ENCODE assay signal across 8 cellular contexts in genomic region chr3:119810018-119810435, GRCh38. TPM values are rescaled to one million over a fixed set of nuclear protein-coding genes. Genes with fewer than 3 reads are reported as not detected.
DNase-seq lines count a peak whose midpoint lies in the region; ATAC-seq, FAIRE-seq and TF ChIP-seq lines count a peak whose summit lies in the region.

No MANE protein-coding gene starts in this region.

- H3K4ac ChIP-seq in H1 (replicated peaks; ENCODE audit: insufficient read length, low read depth, low read length), result no peak overlapping the region

- POLR2A ChIA-PET in H1 (lab: Charles Lee; ENCODE audit: partially characterized antibody), result interaction anchor here (0.7 to 1.8 kb wide), 6 partner anchors 10 to 368 kb away, joined by 3 to 5 read pairs (median 3); no protein-coding TSS in a partner anchor

- peak; percentile 69 for TF ChIP-seq POLR2A in GM19193 (IDR thresholded peaks at IDR 0.05; ENCODE audit: extremely low read depth, insufficient read depth, insufficient read length)
- TF ChIP-seq POLR2A in H1 (IDR thresholded peaks at IDR 0.05; ENCODE audit: control extremely low read depth in 1 of 2, low read depth in 2 of 2, low read length in 2 of 2), result no peak
- TF ChIP-seq POLR2A in transverse colon (IDR thresholded peaks at IDR 0.05), result no peak

- no peak overlapping the region for H2BK120ac ChIP-seq in H1 (replicated peaks; ENCODE audit: low read depth, low read length)

- H3K27ac ChIP-seq in H1 (ENCODE audit: low read depth, low read length) (no peak overlapping the region), transverse colon (no peak overlapping the region)

- peak; percentile 28 for TF ChIP-seq CTCF in AG09319 (IDR thresholded peaks at IDR 0.05; ENCODE audit: low read depth, low read length)
- TF ChIP-seq CTCF in H1 (IDR thresholded peaks at IDR 0.05; ENCODE audit: control extremely low read depth in 1 of 3, insufficient read depth in 1 of 3, low read depth in 1 of 3, low read length in 3 of 3), result peak in 2 of 3 experiments; percentile 37 to 39; a peak in 2 of 4 replicates
- no peak for TF ChIP-seq CTCF in omental fat pad (IDR thresholded peaks at IDR 0.05)
- TF ChIP-seq CTCF in transverse colon (IDR thresholded peaks at IDR 0.05), result no peak

- peak; percentile 12 to 24; a peak in 2 of 4 replicates for TF ChIP-seq RAD21 in H1 (IDR thresholded peaks at IDR 0.05 in 1 of 2, conservative IDR thresholded peaks at IDR 0.05 in 1 of 2; ENCODE audit: low read depth in 2 of 2, low read length in 2 of 2)

- no peak overlapping the region for H2AK5ac ChIP-seq in H1 (ENCODE audit: low read depth, low read length)

- peaks cover 0 to 8% (median 3%) of the 10 kb centered on the region in 4 experiments; a peak in 5 of 7 replicates for H3K4me1 ChIP-seq in H1 (replicated peaks in 1 of 4; ENCODE audit: control insufficient read depth in 3 of 4, insufficient read depth in 4 of 4, low read length in 3 of 4)
- H3K4me1 ChIP-seq in transverse colon, result no peaks in the 10 kb centered on the region

- in situ Hi-C loops in transverse colon (cut with MboI; ENCODE audit: low pct_ligation_motif_present in 1 of 4, low pct_unique_long_range_greater_than_20kb in 1 of 4, low sequenced_read_pairs in 3 of 4), result no loop called here

- no peak overlapping the region for H3K56ac ChIP-seq in H1 (replicated peaks; ENCODE audit: insufficient read length, low read depth, low read length)

- no peak for FAIRE-seq in H1 (lab: Jason Lieb, UNC)

- peak overlapping the region; percentile 81; the same call in 1 of the 2 replicates for H2AFZ ChIP-seq in H1 (ENCODE audit: low read length)

- ATAC-seq in HG03354 (IDR thresholded peaks at IDR 0.05; ENCODE audit: poor library complexity, severe bottlenecking, unreplicated experiment) (peak; percentile 81), omental fat pad (ENCODE audit: low FRiP score) (peak; percentile 24)

- H3K4me3 ChIP-seq in H1 (ENCODE audit: extremely low read depth in 1 of 4, insufficient read depth in 2 of 4, low read depth in 3 of 4, low read length in 4 of 4) (peak overlapping the region; percentile 34 to 64 (median 45); a peak in 7 of 8 replicates), transverse colon (peak overlapping the region; percentile 15 to 52 (median 28))

- CTCF ChIA-PET in H1 (lab: Charles Lee; ENCODE audit: partially characterized antibody), result interaction anchor here (1.0 to 1.1 kb wide), 3 partner anchors 10 to 94 kb away, joined by 3 to 6 read pairs (median 3); no protein-coding TSS in a partner anchor

- no peaks in the 10 kb centered on the region for H3K79me1 ChIP-seq in H1 (ENCODE audit: low read depth, low read length)

- H2BK12ac ChIP-seq in H1 (ENCODE audit: low read depth, low read length), result no peak overlapping the region

- no peak overlapping the region for H4K91ac ChIP-seq in H1 (replicated peaks; ENCODE audit: insufficient read length, low read length)

- H3K23ac ChIP-seq in H1 (ENCODE audit: insufficient read length), result no peak overlapping the region

- WGBS in H1 (ENCODE audit: extremely low coverage in 1 of 2, insufficient coverage in 1 of 2, insufficient read length in 1 of 2, insufficient replicate concordance in 2 of 2, low coverage in 1 of 2, low lambda C conversion rate in 2 of 2, missing lambda C conversion rate in 1 of 2), 2 experiments, result 7% methylated on average over 32 of the region's 33 CpGs; no CpG with 5 or more reads in 1 of the 2 experiments
- 45% methylated on average over 21 of the region's 33 CpGs; no CpG with 5 or more reads in 1 of the 2 donors for WGBS in transverse colon (ENCODE audit: low coverage in 1 of 2), 2 donors

- no peak for TF ChIP-seq EP300 in H1 (IDR thresholded peaks at IDR 0.05; ENCODE audit: borderline replicate concordance in 1 of 2, low read depth in 2 of 2, low read length in 2 of 2)
- no peak for TF ChIP-seq EP300 in transverse colon (IDR thresholded peaks at IDR 0.05; ENCODE audit: low read depth)

- H3K14ac ChIP-seq in H1 (ENCODE audit: insufficient read length), result no peak overlapping the region

- no peak overlapping the region for H4K5ac ChIP-seq in H1 (ENCODE audit: insufficient read length, low read depth, low read length)

- no peak overlapping the region; the same call in 1 of the 2 replicates for H2BK15ac ChIP-seq in H1 (ENCODE audit: low read length)

- peak overlapping the region in 1 of 4 experiments; percentile 8; a peak in 2 of 7 replicates for H3K9ac ChIP-seq in H1 (replicated peaks in 1 of 4; ENCODE audit: extremely low read depth in 1 of 4, low read depth in 3 of 4, low read length in 3 of 4)

- no peaks in the 10 kb centered on the region for H4K20me1 ChIP-seq in H1 (replicated peaks in 1 of 2; ENCODE audit: control insufficient read depth in 1 of 2, insufficient read depth in 2 of 2, low read length in 2 of 2)

- no peaks in the 10 kb centered on the region for H3K79me2 ChIP-seq in H1 (ENCODE audit: control insufficient read depth in 1 of 2, insufficient read depth in 2 of 2, low read length in 2 of 2)

- no peaks in the 10 kb centered on the region; the same call in 1 of the 2 replicates for H3K23me2 ChIP-seq in H1 (ENCODE audit: low read depth, low read length)

- peak overlapping the region; percentile 72; the same call in 1 of the 2 replicates for H4K8ac ChIP-seq in H1 (ENCODE audit: extremely low read depth, insufficient read depth, low read length)

- H3K36me3 ChIP-seq in H1 (ENCODE audit: control insufficient read depth in 2 of 4, insufficient read depth in 4 of 4, low read length in 3 of 4) (no peaks in the 10 kb centered on the region), transverse colon (no peaks in the 10 kb centered on the region)

- no peak for DNase-seq in AG09319 (ENCODE audit: extremely low read depth, low read depth)
- peak; percentile 47 for DNase-seq in activated CD4-positive, alpha-beta T cell treated with anti-CD3 and anti-CD28 coated beads, Interleukin-2, amount 50 U/mL, for 1 hour
- no peak for DNase-seq in H1 (ENCODE audit: low read depth in 1 of 2, low spot score in 2 of 2)
- no peak for DNase-seq in omental fat pad (ENCODE audit: low spot score)
- peak; percentile 15 for DNase-seq in transverse colon
- DNase-seq in DMS 273 treated with DMSO at 0.1 percent for 48 hours (lab: John Stamatoyannopoulos, UW), result no peak

- H3K9me3 ChIP-seq in H1 (ENCODE audit: insufficient read depth in 2 of 2, low read depth in 1 of 2, low read length in 1 of 2) (no peaks in the 10 kb centered on the region), transverse colon (no peaks in the 10 kb centered on the region)

- intact Hi-C loops in transverse colon (cut with DNase I; ENCODE audit: low total_unique reads), result no loop called here

- H3K4me2 ChIP-seq in H1 (ENCODE audit: insufficient read depth in 1 of 2, low read depth in 2 of 2, low read length in 2 of 2), result peak overlapping the region; percentile 65 to 73

- no peak overlapping the region for H3K18ac ChIP-seq in H1 (ENCODE audit: extremely low read depth, low read length)

- H3K27me3 ChIP-seq in H1 (replicated peaks in 1 of 4; ENCODE audit: control insufficient read depth in 3 of 4, extremely low read depth in 1 of 4, insufficient read depth in 3 of 4, low read length in 3 of 4) (peaks cover 0 to 6% (median 1%) of the 10 kb centered on the region in 4 experiments; a peak in 3 of 7 replicates), transverse colon (no peaks in the 10 kb centered on the region)

- no peak overlapping the region for H2BK20ac ChIP-seq in H1 (ENCODE audit: low read length)

- no peak overlapping the region for H2BK5ac ChIP-seq in H1 (ENCODE audit: low read depth, low read length)

TF ChIP-seq in H1, 55 proteins besides CTCF, POLR2A, EP300 and RAD21:
- TF ChIP-seq E2F6 (IDR thresholded peaks at IDR 0.05) (peak; percentile 36), SIN3A (conservative IDR thresholded peaks at IDR 0.05 in 1 of 2, IDR thresholded peaks at IDR 0.05 in 1 of 2; ENCODE audit: low read depth in 1 of 2, low read length in 2 of 2) (0 out of 4 replicates have a peak, but pooled peaks of 1 of the 2 experiments have one; percentile 22), KDM1A (IDR thresholded peaks at IDR 0.05; ENCODE audit: borderline replicate concordance, low read length) (peak; percentile 20; the same call in 1 of the 2 replicates), SAP30 (IDR thresholded peaks at IDR 0.05; ENCODE audit: insufficient read depth, insufficient replicate concordance, low read length) (no peak), MAX (IDR thresholded peaks at IDR 0.05) (peak; percentile 84; the same call in 1 of the 2 replicates), POLR2AphosphoS5 (IDR thresholded peaks at IDR 0.05; ENCODE audit: low read depth, low read length) (no peak), KDM4A (IDR thresholded peaks at IDR 0.05; ENCODE audit: low read depth, low read length, severe bottlenecking) (peak; percentile 72), ASH2L (IDR thresholded peaks at IDR 0.05; ENCODE audit: low read length) (peak; percentile 50)

RNA-seq across cellular contexts. Expression of gene NR1I2, which starts 28.1 kb away (rescaled TPM):
- 0.28 and 0.44 TPM in 2 replicates for total RNA-seq in H1 (2021; fragmentation: NEBNext Ultra II Directional; extraction: Animal tissue kit (Norgen Biotek cat#: 25700))
- polyA plus RNA-seq in H1 (2011; rRNA removed), result 1.8 and 2.6 TPM in 2 replicates
- 2.6 TPM for polyA plus RNA-seq in H1 (2011; cell fraction: cytosol; rRNA removed)
- polyA plus RNA-seq in H1 (2011; cell fraction: nucleus; rRNA removed), result 4.2 TPM
- polyA plus RNA-seq in H1 (2012, experiment 1 of 2), result 0.93 to 2.0 TPM (median 1.3 TPM) in 4 replicates
- polyA plus RNA-seq in H1 (2012, experiment 2 of 2), result 0.58 TPM
- polyA plus RNA-seq in H1 (2013, experiment 1 of 2), result 0.16 TPM
- 0.13 TPM for polyA plus RNA-seq in H1 (2013, experiment 2 of 2)
- 1.7 TPM in 2 replicates for polyA minus RNA-seq in H1 (2011; rRNA and poly(A)+ RNA removed)
- 1.5 TPM for polyA minus RNA-seq in H1 (2011; cell fraction: cytosol; rRNA and poly(A)+ RNA removed)
- polyA minus RNA-seq in H1 (2011; cell fraction: nucleus; rRNA and poly(A)+ RNA removed), result 3.0 TPM
- under 1 TPM in 1 of 4 donors, not detected in 3; 0.38 TPM for total RNA-seq in omental fat pad
- 100 to 1,000 TPM in 2 of 4 donors, 10 to 100 TPM in 2; 78.0 to 271 (median 158) TPM for total RNA-seq in transverse colon

Comparison
In these comparisons a context has a peak if more than half of its experiments do, and no peak if none do; other contexts are left out.
1. DNase-seq: peak in activated CD4-positive, alpha-beta T cell treated with anti-CD3 and anti-CD28 coated beads, Interleukin-2, amount 50 U/mL, for 1 hour (single experiment) and transverse colon (single experiment); none in AG09319 (single experiment), H1 (0 of 2), omental fat pad (single experiment) and DMS 273 treated with DMSO at 0.1 percent for 48 hours (single experiment).
2. CTCF ChIP-seq: peak in AG09319 (single experiment) and H1 (2 of 3); none in omental fat pad (0 of 3) and transverse colon (0 of 5).
3. RNA of gene NR1I2, which starts 28.1 kb away (total RNA-seq): 78.0 to 271 TPM in transverse colon; 0.38 TPM in omental fat pad and 0.28 to 0.44 TPM in H1; every median in the first group is over 10 times any median in the second.